In genomic region chr1:15684042-15684461, GRCh38 we compare ENCODE assay signal across 1 cellular context.
TF ChIP-seq lines count a peak whose summit lies in the region.

Gene PLEKHM2, plus strand, starts transcription at chr1:15684320. Its CDS starts 239 bp downstream, at chr1:15684559.

TF ChIP-seq in K562, 482 proteins besides CTCF, POLR2A, EP300 and RAD21 (continued from another document):
- peak; percentile 93 for TF ChIP-seq ZBTB7A (IDR thresholded peaks at IDR 0.05; ENCODE audit: borderline replicate concordance, control insufficient read depth, low read depth, low read length)
- TF ChIP-seq ZBTB11 (CRISPR knock-in tag; IDR thresholded peaks at IDR 0.05) = peak in 1 of 3 experiments; percentile 63; a peak in 1 of 6 replicates
- peak; percentile 8 for TF ChIP-seq FIP1L1 (IDR thresholded peaks at IDR 0.05; ENCODE audit: low read depth, low read length, poor library complexity, severe bottlenecking)
- TF ChIP-seq JUND (IDR thresholded peaks at IDR 0.05; ENCODE audit: borderline replicate concordance, low read depth, low read length) = peak; percentile 3; the same call in 1 of the 2 replicates
- no peak for TF ChIP-seq JUND (tag; IDR thresholded peaks at IDR 0.05; ENCODE audit: borderline replicate concordance, low read depth, low read length)
- TF ChIP-seq POLR2B (IDR thresholded peaks at IDR 0.05; ENCODE audit: low read depth, partially characterized antibody) = peak; percentile 44
- peak; percentile 59 for TF ChIP-seq SUPT5H (IDR thresholded peaks at IDR 0.05)
- TF ChIP-seq NRF1 (conservative IDR thresholded peaks at IDR 0.05 in 1 of 2, IDR thresholded peaks at IDR 0.05 in 1 of 2) = peak; percentile 60 to 63
- peak; percentile 81 for TF ChIP-seq POLR2G (IDR thresholded peaks at IDR 0.05; ENCODE audit: low read depth, low read length)
- peak; percentile 53 for TF ChIP-seq RB1 (IDR thresholded peaks at IDR 0.05; ENCODE audit: low read depth)
- TF ChIP-seq POLR2H (tag; IDR thresholded peaks at IDR 0.05; ENCODE audit: low read depth) = peak; percentile 54; the same call in 1 of the 2 replicates
- TF ChIP-seq NONO (IDR thresholded peaks at IDR 0.05; ENCODE audit: low read depth in 2 of 2, low read length in 1 of 2) = 0 out of 4 replicates have a peak, but pooled peaks of 1 of the 2 experiments have one; percentile 32
- peak; percentile 54 for TF ChIP-seq POLR2AphosphoS5 (IDR thresholded peaks at IDR 0.05; ENCODE audit: control insufficient read depth, insufficient read depth, low read depth, low read length)
- TF ChIP-seq TAF1 (IDR thresholded peaks at IDR 0.05; ENCODE audit: control insufficient read depth, extremely low read depth, insufficient read depth, low read length, severe bottlenecking) = peak; percentile 84
- TF ChIP-seq ZFX (CRISPR knock-in tag; IDR thresholded peaks at IDR 0.05) = peak; percentile 71
- peak in 2 of 3 experiments; percentile 40 to 75 for TF ChIP-seq YY1 (IDR thresholded peaks at IDR 0.05; ENCODE audit: borderline replicate concordance in 1 of 3, control insufficient read depth in 1 of 3, extremely low read depth in 1 of 3, insufficient read depth in 3 of 3, insufficient read length in 1 of 3, insufficient replicate concordance in 2 of 3, low read depth in 1 of 3, low read length in 2 of 3)
- TF ChIP-seq SMAD4 (CRISPR knock-in tag; conservative IDR thresholded peaks at IDR 0.05) = 0 out of 2 replicates have a peak, but pooled peaks have one; percentile 7
- TF ChIP-seq ZBTB49 (CRISPR knock-in tag; IDR thresholded peaks at IDR 0.05; ENCODE audit: borderline replicate concordance) = no peak
- TF ChIP-seq CCNT2 (IDR thresholded peaks at IDR 0.05; ENCODE audit: borderline replicate concordance, extremely low read depth, insufficient read length, low read depth, low read length) = peak; percentile 63
- peak; percentile 62 for TF ChIP-seq CREM (IDR thresholded peaks at IDR 0.05; ENCODE audit: low read depth)
- TF ChIP-seq E2F6 (IDR thresholded peaks at IDR 0.05; ENCODE audit: borderline replicate concordance in 1 of 2, extremely low read depth in 1 of 2, insufficient read depth in 1 of 2, insufficient read length in 1 of 2, low read depth in 1 of 2, low read length in 1 of 2, poor library complexity in 1 of 2, severe bottlenecking in 1 of 2) = peak in 1 of 2 experiments; percentile 71
- peak; percentile 65 for TF ChIP-seq RBFOX2 (IDR thresholded peaks at IDR 0.05; ENCODE audit: low read depth, low read length)
- TF ChIP-seq ETS1 (conservative IDR thresholded peaks at IDR 0.05; ENCODE audit: control insufficient read depth, low read depth, low read length) = 0 out of 2 replicates have a peak, but pooled peaks have one; percentile 13
- 0 out of 2 replicates have a peak, but pooled peaks have one; percentile 35 for TF ChIP-seq BRD4 (IDR thresholded peaks at IDR 0.05)
- no peak for TF ChIP-seq NR2C1 (IDR thresholded peaks at IDR 0.05)
- TF ChIP-seq NR2C1 (tag; IDR thresholded peaks at IDR 0.05) = no peak
- TF ChIP-seq NFRKB (IDR thresholded peaks at IDR 0.05; ENCODE audit: low read depth) = no peak; the same call in 1 of the 2 replicates
- TF ChIP-seq E2F1 (CRISPR knock-in tag; IDR thresholded peaks at IDR 0.05) = no peak
- 0 out of 2 replicates have a peak, but pooled peaks have one; percentile 16 for TF ChIP-seq CBX1 (IDR thresholded peaks at IDR 0.05; ENCODE audit: low read depth)
- TF ChIP-seq SIN3A (IDR thresholded peaks at IDR 0.05; ENCODE audit: borderline replicate concordance in 2 of 2, control insufficient read depth in 1 of 2, low read depth in 2 of 2, low read length in 2 of 2) = peak in 1 of 2 experiments; percentile 47; a peak in 1 of 4 replicates
